In the genomic region with DNA sequence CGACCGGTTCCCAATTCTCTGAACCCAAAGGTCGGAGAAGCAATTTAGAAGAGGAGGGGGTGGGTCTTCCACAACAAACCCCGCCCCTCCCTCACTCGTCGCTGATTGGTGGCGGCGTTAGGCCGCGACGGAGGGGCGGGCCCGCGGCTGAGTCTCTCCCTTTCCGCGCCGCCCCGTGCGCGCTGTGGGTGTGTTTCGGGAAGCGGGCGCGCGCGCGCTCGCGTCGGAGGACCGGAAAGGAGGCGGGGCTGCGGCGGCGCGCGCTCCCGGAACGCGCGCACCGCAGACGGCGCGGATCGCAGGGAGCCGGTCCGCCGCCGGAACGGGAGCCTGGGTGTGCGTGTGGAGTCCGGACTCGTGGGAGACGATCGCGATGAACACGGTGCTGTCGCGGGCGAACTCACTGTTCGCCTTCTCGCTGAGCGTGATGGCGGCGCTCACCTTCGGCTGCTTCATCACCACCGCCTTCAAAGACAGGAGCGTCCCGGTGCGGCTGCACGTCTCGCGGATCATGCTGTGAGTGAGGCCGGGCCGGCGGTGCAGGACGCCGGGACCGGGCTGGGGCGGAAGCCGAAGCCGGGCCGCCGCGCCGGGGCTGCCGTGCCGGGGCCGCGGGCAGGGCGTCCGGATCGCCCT, we compare ENCODE assay signal across 1 cellular context.
TF ChIP-seq lines count a peak whose summit lies in the region.

Gene SPCS3 (plus strand): TSS at position 263 of the 636 bp plus-strand sequence. CDS start 111 bp downstream, at position 374.

TF ChIP-seq in K562, 482 proteins besides CTCF, POLR2A, EP300 and RAD21 (continued from another document and continues in another):
- TF ChIP-seq ZNF407 (IDR thresholded peaks at IDR 0.05; ENCODE audit: low read depth) (no peak), SAFB (IDR thresholded peaks at IDR 0.05; ENCODE audit: borderline replicate concordance, low read depth, low read length) (peak; percentile 77), NCOA6 (IDR thresholded peaks at IDR 0.05) (no peak), MCM7 (IDR thresholded peaks at IDR 0.05) (no peak), KDM5B (IDR thresholded peaks at IDR 0.05; ENCODE audit: insufficient replicate concordance, low read depth, low read length) (peak; percentile 92), BRCA1 (IDR thresholded peaks at IDR 0.05) (no peak), BRCA1 (CRISPR knock-in tag; IDR thresholded peaks at IDR 0.05) (no peak), RFX7 (CRISPR knock-in tag; IDR thresholded peaks at IDR 0.05) (no peak), RBM39 (optimal IDR thresholded peaks at IDR 0.05; ENCODE audit: low read depth, low read length) (no peak), MEF2D (tag; conservative IDR thresholded peaks at IDR 0.05; ENCODE audit: low read depth) (no peak), DPF2 (IDR thresholded peaks at IDR 0.05) (no peak), ZNF436 (CRISPR knock-in tag; IDR thresholded peaks at IDR 0.05) (no peak), FOXM1 (IDR thresholded peaks at IDR 0.05; ENCODE audit: low read depth) (no peak), FOXM1 (CRISPR knock-in tag; IDR thresholded peaks at IDR 0.05; ENCODE audit: low read depth) (0 out of 2 replicates have a peak, but pooled peaks have one; percentile 70), KHSRP (IDR thresholded peaks at IDR 0.05) (no peak), ETV6 (IDR thresholded peaks at IDR 0.05; ENCODE audit: borderline replicate concordance in 1 of 2, low read depth in 2 of 2, low read length in 1 of 2) (no peak), ETV6 (CRISPR knock-in tag; IDR thresholded peaks at IDR 0.05; ENCODE audit: borderline replicate concordance) (0 out of 2 replicates have a peak, but pooled peaks have one; percentile 13), ZNF778 (CRISPR knock-in tag; IDR thresholded peaks at IDR 0.05) (no peak), HCFC1 (IDR thresholded peaks at IDR 0.05; ENCODE audit: low read depth, low read length) (peak; percentile 53), SAP30 (IDR thresholded peaks at IDR 0.05; ENCODE audit: borderline replicate concordance, insufficient read depth, low read depth, low read length, poor library complexity, severe bottlenecking) (peak; percentile 73), HLTF (IDR thresholded peaks at IDR 0.05) (no peak), ZFP36 (IDR thresholded peaks at IDR 0.05; ENCODE audit: low read depth, low read length, partially characterized antibody) (no peak), ZNF780A (CRISPR knock-in tag; IDR thresholded peaks at IDR 0.05) (no peak), MAZ (CRISPR knock-in tag; conservative IDR thresholded peaks at IDR 0.05 in 1 of 2, IDR thresholded peaks at IDR 0.05 in 1 of 2) (peak; percentile 42 to 84; a peak in 2 of 4 replicates), NCOA4 (IDR thresholded peaks at IDR 0.05; ENCODE audit: partially characterized antibody) (no peak), NUFIP1 (IDR thresholded peaks at IDR 0.05; ENCODE audit: partially characterized antibody) (no peak), STAG1 (CRISPR knock-in tag; IDR thresholded peaks at IDR 0.05; ENCODE audit: borderline replicate concordance) (no peak), LCOR (CRISPR knock-in tag; IDR thresholded peaks at IDR 0.05) (0 out of 2 replicates have a peak, but pooled peaks have one; percentile 11), KAT7 (CRISPR knock-in tag; IDR thresholded peaks at IDR 0.05; ENCODE audit: borderline replicate concordance) (no peak), BMI1 (IDR thresholded peaks at IDR 0.05; ENCODE audit: low read length) (no peak), GATA2 (CRISPR knock-in tag; IDR thresholded peaks at IDR 0.05) (no peak), RBM25 (IDR thresholded peaks at IDR 0.05; ENCODE audit: low read depth, low read length, severe bottlenecking) (peak; percentile 88), FOS (IDR thresholded peaks at IDR 0.05; ENCODE audit: extremely low read depth, insufficient read length) (peak; percentile 26), FOXK1 (CRISPR knock-in tag; IDR thresholded peaks at IDR 0.05; ENCODE audit: borderline replicate concordance) (no peak), PHF20 (IDR thresholded peaks at IDR 0.05; ENCODE audit: partially characterized antibody) (peak; percentile 43)
- TF ChIP-seq, protein P1, sequence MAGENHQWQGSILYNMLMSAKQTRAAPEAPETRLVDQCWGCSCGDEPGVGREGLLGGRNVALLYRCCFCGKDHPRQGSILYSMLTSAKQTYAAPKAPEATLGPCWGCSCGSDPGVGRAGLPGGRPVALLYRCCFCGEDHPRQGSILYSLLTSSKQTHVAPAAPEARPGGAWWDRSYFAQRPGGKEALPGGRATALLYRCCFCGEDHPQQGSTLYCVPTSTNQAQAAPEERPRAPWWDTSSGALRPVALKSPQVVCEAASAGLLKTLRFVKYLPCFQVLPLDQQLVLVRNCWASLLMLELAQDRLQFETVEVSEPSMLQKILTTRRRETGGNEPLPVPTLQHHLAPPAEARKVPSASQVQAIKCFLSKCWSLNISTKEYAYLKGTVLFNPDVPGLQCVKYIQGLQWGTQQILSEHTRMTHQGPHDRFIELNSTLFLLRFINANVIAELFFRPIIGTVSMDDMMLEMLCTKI (IDR thresholded peaks at IDR 0.05; ENCODE audit: partially characterized antibody): no peak
- TF ChIP-seq, protein P2, sequence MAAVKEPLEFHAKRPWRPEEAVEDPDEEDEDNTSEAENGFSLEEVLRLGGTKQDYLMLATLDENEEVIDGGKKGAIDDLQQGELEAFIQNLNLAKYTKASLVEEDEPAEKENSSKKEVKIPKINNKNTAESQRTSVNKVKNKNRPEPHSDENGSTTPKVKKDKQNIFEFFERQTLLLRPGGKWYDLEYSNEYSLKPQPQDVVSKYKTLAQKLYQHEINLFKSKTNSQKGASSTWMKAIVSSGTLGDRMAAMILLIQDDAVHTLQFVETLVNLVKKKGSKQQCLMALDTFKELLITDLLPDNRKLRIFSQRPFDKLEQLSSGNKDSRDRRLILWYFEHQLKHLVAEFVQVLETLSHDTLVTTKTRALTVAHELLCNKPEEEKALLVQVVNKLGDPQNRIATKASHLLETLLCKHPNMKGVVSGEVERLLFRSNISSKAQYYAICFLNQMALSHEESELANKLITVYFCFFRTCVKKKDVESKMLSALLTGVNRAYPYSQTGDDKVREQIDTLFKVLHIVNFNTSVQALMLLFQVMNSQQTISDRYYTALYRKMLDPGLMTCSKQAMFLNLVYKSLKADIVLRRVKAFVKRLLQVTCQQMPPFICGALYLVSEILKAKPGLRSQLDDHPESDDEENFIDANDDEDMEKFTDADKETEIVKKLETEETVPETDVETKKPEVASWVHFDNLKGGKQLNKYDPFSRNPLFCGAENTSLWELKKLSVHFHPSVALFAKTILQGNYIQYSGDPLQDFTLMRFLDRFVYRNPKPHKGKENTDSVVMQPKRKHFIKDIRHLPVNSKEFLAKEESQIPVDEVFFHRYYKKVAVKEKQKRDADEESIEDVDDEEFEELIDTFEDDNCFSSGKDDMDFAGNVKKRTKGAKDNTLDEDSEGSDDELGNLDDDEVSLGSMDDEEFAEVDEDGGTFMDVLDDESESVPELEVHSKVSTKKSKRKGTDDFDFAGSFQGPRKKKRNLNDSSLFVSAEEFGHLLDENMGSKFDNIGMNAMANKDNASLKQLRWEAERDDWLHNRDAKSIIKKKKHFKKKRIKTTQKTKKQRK (IDR thresholded peaks at IDR 0.05; ENCODE audit: borderline replicate concordance, low read depth, low read length): no peak
- TF ChIP-seq, protein P3, sequence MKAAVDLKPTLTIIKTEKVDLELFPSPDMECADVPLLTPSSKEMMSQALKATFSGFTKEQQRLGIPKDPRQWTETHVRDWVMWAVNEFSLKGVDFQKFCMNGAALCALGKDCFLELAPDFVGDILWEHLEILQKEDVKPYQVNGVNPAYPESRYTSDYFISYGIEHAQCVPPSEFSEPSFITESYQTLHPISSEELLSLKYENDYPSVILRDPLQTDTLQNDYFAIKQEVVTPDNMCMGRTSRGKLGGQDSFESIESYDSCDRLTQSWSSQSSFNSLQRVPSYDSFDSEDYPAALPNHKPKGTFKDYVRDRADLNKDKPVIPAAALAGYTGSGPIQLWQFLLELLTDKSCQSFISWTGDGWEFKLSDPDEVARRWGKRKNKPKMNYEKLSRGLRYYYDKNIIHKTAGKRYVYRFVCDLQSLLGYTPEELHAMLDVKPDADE (conservative IDR thresholded peaks at IDR 0.05; ENCODE audit: control insufficient read depth, low read depth, low read length): 0 out of 2 replicates have a peak, but pooled peaks have one; percentile 44
- TF ChIP-seq, protein P4, sequence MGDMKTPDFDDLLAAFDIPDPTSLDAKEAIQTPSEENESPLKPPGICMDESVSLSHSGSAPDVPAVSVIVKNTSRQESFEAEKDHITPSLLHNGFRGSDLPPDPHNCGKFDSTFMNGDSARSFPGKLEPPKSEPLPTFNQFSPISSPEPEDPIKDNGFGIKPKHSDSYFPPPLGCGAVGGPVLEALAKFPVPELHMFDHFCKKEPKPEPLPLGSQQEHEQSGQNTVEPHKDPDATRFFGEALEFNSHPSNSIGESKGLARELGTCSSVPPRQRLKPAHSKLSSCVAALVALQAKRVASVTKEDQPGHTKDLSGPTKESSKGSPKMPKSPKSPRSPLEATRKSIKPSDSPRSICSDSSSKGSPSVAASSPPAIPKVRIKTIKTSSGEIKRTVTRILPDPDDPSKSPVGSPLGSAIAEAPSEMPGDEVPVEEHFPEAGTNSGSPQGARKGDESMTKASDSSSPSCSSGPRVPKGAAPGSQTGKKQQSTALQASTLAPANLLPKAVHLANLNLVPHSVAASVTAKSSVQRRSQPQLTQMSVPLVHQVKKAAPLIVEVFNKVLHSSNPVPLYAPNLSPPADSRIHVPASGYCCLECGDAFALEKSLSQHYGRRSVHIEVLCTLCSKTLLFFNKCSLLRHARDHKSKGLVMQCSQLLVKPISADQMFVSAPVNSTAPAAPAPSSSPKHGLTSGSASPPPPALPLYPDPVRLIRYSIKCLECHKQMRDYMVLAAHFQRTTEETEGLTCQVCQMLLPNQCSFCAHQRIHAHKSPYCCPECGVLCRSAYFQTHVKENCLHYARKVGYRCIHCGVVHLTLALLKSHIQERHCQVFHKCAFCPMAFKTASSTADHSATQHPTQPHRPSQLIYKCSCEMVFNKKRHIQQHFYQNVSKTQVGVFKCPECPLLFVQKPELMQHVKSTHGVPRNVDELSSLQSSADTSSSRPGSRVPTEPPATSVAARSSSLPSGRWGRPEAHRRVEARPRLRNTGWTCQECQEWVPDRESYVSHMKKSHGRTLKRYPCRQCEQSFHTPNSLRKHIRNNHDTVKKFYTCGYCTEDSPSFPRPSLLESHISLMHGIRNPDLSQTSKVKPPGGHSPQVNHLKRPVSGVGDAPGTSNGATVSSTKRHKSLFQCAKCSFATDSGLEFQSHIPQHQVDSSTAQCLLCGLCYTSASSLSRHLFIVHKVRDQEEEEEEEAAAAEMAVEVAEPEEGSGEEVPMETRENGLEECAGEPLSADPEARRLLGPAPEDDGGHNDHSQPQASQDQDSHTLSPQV (IDR thresholded peaks at IDR 0.05): no peak
- TF ChIP-seq, protein P5, sequence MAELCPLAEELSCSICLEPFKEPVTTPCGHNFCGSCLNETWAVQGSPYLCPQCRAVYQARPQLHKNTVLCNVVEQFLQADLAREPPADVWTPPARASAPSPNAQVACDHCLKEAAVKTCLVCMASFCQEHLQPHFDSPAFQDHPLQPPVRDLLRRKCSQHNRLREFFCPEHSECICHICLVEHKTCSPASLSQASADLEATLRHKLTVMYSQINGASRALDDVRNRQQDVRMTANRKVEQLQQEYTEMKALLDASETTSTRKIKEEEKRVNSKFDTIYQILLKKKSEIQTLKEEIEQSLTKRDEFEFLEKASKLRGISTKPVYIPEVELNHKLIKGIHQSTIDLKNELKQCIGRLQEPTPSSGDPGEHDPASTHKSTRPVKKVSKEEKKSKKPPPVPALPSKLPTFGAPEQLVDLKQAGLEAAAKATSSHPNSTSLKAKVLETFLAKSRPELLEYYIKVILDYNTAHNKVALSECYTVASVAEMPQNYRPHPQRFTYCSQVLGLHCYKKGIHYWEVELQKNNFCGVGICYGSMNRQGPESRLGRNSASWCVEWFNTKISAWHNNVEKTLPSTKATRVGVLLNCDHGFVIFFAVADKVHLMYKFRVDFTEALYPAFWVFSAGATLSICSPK (IDR thresholded peaks at IDR 0.05; ENCODE audit: borderline replicate concordance): no peak
